In the genomic region with DNA sequence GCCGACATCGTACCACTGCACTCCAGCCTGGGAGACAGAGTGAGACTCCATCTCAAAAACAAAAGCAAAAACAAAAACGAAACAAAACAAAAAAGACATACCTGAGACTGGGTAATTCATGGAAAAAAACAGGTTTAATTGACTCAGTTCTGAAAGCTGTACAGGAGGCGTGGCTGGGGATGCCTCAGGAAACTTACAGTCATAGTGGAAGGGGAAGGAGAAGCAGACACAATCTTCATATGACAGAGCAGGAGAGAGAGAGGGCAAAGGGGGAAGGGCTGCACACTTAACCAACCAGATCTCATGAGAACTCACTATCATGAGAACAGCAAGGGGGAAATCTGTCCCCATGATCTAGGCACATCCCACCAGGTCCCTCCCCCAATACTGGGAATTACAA, we compare ENCODE assay signal across 22 cellular contexts.
DNase-seq lines count a peak whose midpoint lies in the region; ATAC-seq, FAIRE-seq and TF ChIP-seq lines count a peak whose summit lies in the region.
"Had no signal": no experiment of that assay in that cellular context is flagged by ENCODE, and none has a peak within 500 bp of the region (broad histone marks: within the 10 kb centered on the region; RNA-seq: fewer than 3 reads in every experiment).

No MANE protein-coding gene starts in this region.

- BruUV-seq in GM12878 (replicated peaks; lab: Mats Ljungman, UMichigan) = no TSS peak

- H3K9me3 ChIP-seq in GM12878 (replicated peaks; ENCODE audit: control insufficient read depth, insufficient read depth, low read length) = no peaks in the 10 kb centered on the region
- H3K9me3 ChIP-seq in lower lobe of right lung = no peaks in the 10 kb centered on the region
- H3K9me3 ChIP-seq: A549 had no signal

- no peaks in the 10 kb centered on the region for H3K4me1 Mint-ChIP-seq in activated CD8-positive, alpha-beta T cell treated with anti-CD3 and anti-CD28 coated beads for 36 hours (ENCODE audit: low read depth)
- H3K4me1 Mint-ChIP-seq in activated CD8-positive, alpha-beta T cell treated with anti-CD3 and anti-CD28 coated beads, Interleukin-2, amount 10 ng/mL, durations not matched to agents 7 days and 5 days (ENCODE audit: low read depth) = no peaks in the 10 kb centered on the region
- H3K4me1 Mint-ChIP-seq: IgD-negative memory B cell had no signal

- no peak overlapping the region for H3K27ac Mint-ChIP-seq in activated CD8-positive, alpha-beta T cell treated with anti-CD3 and anti-CD28 coated beads for 36 hours
- H3K27ac Mint-ChIP-seq in activated CD8-positive, alpha-beta T cell treated with anti-CD3 and anti-CD28 coated beads, Interleukin-2, amount 10 ng/mL, durations not matched to agents 7 days and 5 days = no peak overlapping the region
- H3K27ac Mint-ChIP-seq: IgD-negative memory B cell had no signal

- peak overlapping the region; percentile 5; the same call in 1 of the 2 replicates for H3K4me2 ChIP-seq in GM12878 (ENCODE audit: control insufficient read depth, insufficient read depth)
- H3K4me2 ChIP-seq: A549 had no signal

- H3K36me3 ChIP-seq in GM06990 (ENCODE audit: control insufficient read depth, insufficient read depth, low read length) (no peaks in the 10 kb centered on the region), GM12878 (ENCODE audit: control insufficient read depth in 2 of 2, insufficient read depth in 2 of 2, low read length in 1 of 2) (no peaks in the 10 kb centered on the region), lower lobe of right lung (no peaks in the 10 kb centered on the region)

- RAD21 ChIA-PET in GM12878 (lab: Charles Lee; ENCODE audit: unreplicated experiment) = no interaction called here

- no peak for TF ChIP-seq CTCF in activated CD8-positive, alpha-beta T cell treated with anti-CD3 and anti-CD28 coated beads for 36 hours (IDR thresholded peaks at IDR 0.05)
- TF ChIP-seq CTCF in GM06990 (IDR thresholded peaks at IDR 0.05; ENCODE audit: insufficient read depth, low read length, poor library complexity, severe bottlenecking) (no peak), GM12878 (IDR thresholded peaks at IDR 0.05 in 2 of 3, conservative IDR thresholded peaks at IDR 0.05 in 1 of 3; ENCODE audit: control insufficient read depth in 2 of 3, extremely low read depth in 1 of 3, insufficient read depth in 1 of 3, low read depth in 3 of 3, low read length in 3 of 3) (no peak), lower lobe of right lung (IDR thresholded peaks at IDR 0.05) (no peak)

- intact Hi-C loops in activated CD8-positive, alpha-beta T cell treated with anti-CD3 and anti-CD28 coated beads for 36 hours (cut with micrococcal nuclease) = no loop called here
- intact Hi-C loops in GM12878 (cut with micrococcal nuclease; ENCODE audit: unreplicated experiment) = no loop called here
- intact Hi-C loops in lower lobe of right lung (cut with DNase I) = no loop called here

- TF ChIP-seq EP300 in GM12878 (IDR thresholded peaks at IDR 0.05; ENCODE audit: borderline replicate concordance in 1 of 2, control insufficient read depth in 1 of 2, low read depth in 2 of 2, low read length in 2 of 2) = no peak

- H3K79me2 ChIP-seq in GM12878 (ENCODE audit: control insufficient read depth, insufficient read depth, low read length) = no peaks in the 10 kb centered on the region

- POLR2A ChIA-PET in activated CD8-positive, alpha-beta T cell treated with anti-CD3 and anti-CD28 coated beads for 36 hours (lab: Charles Lee) = no interaction called here
- POLR2A ChIA-PET in activated CD8-positive, alpha-beta T cell treated with anti-CD3 and anti-CD28 coated beads, Interleukin-2, amount 10 ng/mL, durations not matched to agents 7 days and 5 days (lab: Charles Lee) = no interaction called here
- POLR2A ChIA-PET in GM12878 (lab: Charles Lee) = no interaction called here

- CTCF ChIA-PET in activated CD8-positive, alpha-beta T cell treated with anti-CD3 and anti-CD28 coated beads for 36 hours (lab: Charles Lee) = no interaction called here
- CTCF ChIA-PET in activated CD8-positive, alpha-beta T cell treated with anti-CD3 and anti-CD28 coated beads, Interleukin-2, amount 10 ng/mL, durations not matched to agents 7 days and 5 days (lab: Charles Lee) = no interaction called here
- CTCF ChIA-PET in GM12878 (lab: Yijun Ruan, JAX) = no interaction called here

- no peak overlapping the region for H3K4me3 ChIP-seq in GM06990 (replicated peaks; ENCODE audit: low read depth, low read length)
- H3K4me3 ChIP-seq in GM12878 = no peak overlapping the region
- no peak overlapping the region for H3K4me3 ChIP-seq in lower lobe of right lung
- H3K4me3 ChIP-seq: A549 had no signal

- no peaks in the 10 kb centered on the region for H4K20me1 ChIP-seq in GM12878 (ENCODE audit: control insufficient read depth, insufficient read depth)

- DNase-seq in activated CD8-positive, alpha-beta T cell treated with anti-CD3 and anti-CD28 coated beads for 36 hours = peak; percentile 29
- no peak for DNase-seq in activated CD8-positive, alpha-beta T cell treated with anti-CD3 and anti-CD28 coated beads, Interleukin-2, amount 10 ng/mL, durations not matched to agents 7 days and 5 days
- DNase-seq in GM06990 (ENCODE audit: extremely low read depth, insufficient read length) (peak; percentile 44), GM12878 (ENCODE audit: low read depth, low spot score) (peak; percentile 4), putamen (ENCODE audit: low spot score) (no peak), lower lobe of right lung (no peak), NCI-H2171 (lab: John Stamatoyannopoulos, UW) (no peak)
- DNase-seq: C1 segment of cervical spinal cord; DND-41; MV-4-11; NCI-H1417; NCI-H187 treated with DMSO at 0.1 percent for 48 hours; NCI-H526 treated with DMSO at 0.1 percent for 48 hours; NK-92 treated with Interleukin-12 subunit alpha and Interleukin-12 subunit beta, amount 100 ng/mL, for 24 hours; OCI-M1; SIG-M5 had no signal

- no peak overlapping the region for H2AFZ ChIP-seq in GM12878 (ENCODE audit: control insufficient read depth, low read depth, low read length)

- H3K27ac ChIP-seq in GM12878 (ENCODE audit: control insufficient read depth, insufficient read depth) (no peak overlapping the region), lower lobe of right lung (no peak overlapping the region)
- H3K27ac ChIP-seq: A549 had no signal

- SMC1A ChIA-PET in GM12878 (lab: Charles Lee; ENCODE audit: uncharacterized antibody, unreplicated experiment) = no interaction called here

- no peak overlapping the region for H3K4me3 Mint-ChIP-seq in activated CD8-positive, alpha-beta T cell treated with anti-CD3 and anti-CD28 coated beads for 36 hours
- H3K4me3 Mint-ChIP-seq in activated CD8-positive, alpha-beta T cell treated with anti-CD3 and anti-CD28 coated beads, Interleukin-2, amount 10 ng/mL, durations not matched to agents 7 days and 5 days = no peak overlapping the region
- H3K4me3 Mint-ChIP-seq: IgD-negative memory B cell had no signal

- no peak for TF ChIP-seq POLR2A in GM12878 (IDR thresholded peaks at IDR 0.05; ENCODE audit: low read depth, low read length)

- ATAC-seq in activated CD8-positive, alpha-beta T cell treated with anti-CD3 and anti-CD28 coated beads for 36 hours = peak; percentile 34
- ATAC-seq in activated CD8-positive, alpha-beta T cell treated with anti-CD3 and anti-CD28 coated beads, Interleukin-2, amount 10 ng/mL, durations not matched to agents 7 days and 5 days = no peak
- ATAC-seq in HG02885 (IDR thresholded peaks at IDR 0.05; ENCODE audit: poor library complexity, unreplicated experiment) = peak; percentile 79
- ATAC-seq in GM12878 = peak; percentile 43
- ATAC-seq in lower lobe of right lung = no peak
- ATAC-seq: A549 had no signal

- H3K4me1 ChIP-seq in GM12878 (ENCODE audit: control insufficient read depth, insufficient read depth, low read length) (no peaks in the 10 kb centered on the region), lower lobe of right lung (no peaks in the 10 kb centered on the region)
- H3K4me1 ChIP-seq: A549 had no signal

- no peaks in the 10 kb centered on the region for H3K9me3 Mint-ChIP-seq in activated CD8-positive, alpha-beta T cell treated with anti-CD3 and anti-CD28 coated beads for 36 hours
- H3K9me3 Mint-ChIP-seq in activated CD8-positive, alpha-beta T cell treated with anti-CD3 and anti-CD28 coated beads, Interleukin-2, amount 10 ng/mL, durations not matched to agents 7 days and 5 days (ENCODE audit: insufficient read depth) = no peaks in the 10 kb centered on the region

- FAIRE-seq in GM12878 (lab: Jason Lieb, UNC) = no peak
- FAIRE-seq: A549, G401.6, GM19239, H1 had no signal

- H3K9ac ChIP-seq in GM12878 (ENCODE audit: control insufficient read depth, insufficient read depth, low read length) = no peak overlapping the region

- in situ Hi-C loops in GM12878 (cut with MboI) = no loop called here

- no peaks in the 10 kb centered on the region for H3K36me3 Mint-ChIP-seq in activated CD8-positive, alpha-beta T cell treated with anti-CD3 and anti-CD28 coated beads for 36 hours (ENCODE audit: low read depth)
- no peaks in the 10 kb centered on the region for H3K36me3 Mint-ChIP-seq in activated CD8-positive, alpha-beta T cell treated with anti-CD3 and anti-CD28 coated beads, Interleukin-2, amount 10 ng/mL, durations not matched to agents 7 days and 5 days (ENCODE audit: low read depth)
- H3K36me3 Mint-ChIP-seq: IgD-negative memory B cell had no signal

- 32% methylated on average over 4 of the region's 4 CpGs for WGBS in GM12878 (ENCODE audit: insufficient coverage, insufficient replicate concordance, low lambda C conversion rate, missing lambda C conversion rate)

- TF ChIP-seq RAD21 in GM12878 (IDR thresholded peaks at IDR 0.05; ENCODE audit: insufficient read depth, low read depth, low read length) = no peak

- H3K27me3 ChIP-seq in GM06990 (replicated peaks; ENCODE audit: control insufficient read depth, insufficient read depth, low read length) (no peaks in the 10 kb centered on the region), GM12878 (replicated peaks in 1 of 2; ENCODE audit: control insufficient read depth in 2 of 2, insufficient read depth in 2 of 2, low read length in 1 of 2) (no peaks in the 10 kb centered on the region), lower lobe of right lung (ENCODE audit: low read depth) (no peaks in the 10 kb centered on the region)

- no peaks in the 10 kb centered on the region for H3K27me3 Mint-ChIP-seq in activated CD8-positive, alpha-beta T cell treated with anti-CD3 and anti-CD28 coated beads for 36 hours
- no peaks in the 10 kb centered on the region for H3K27me3 Mint-ChIP-seq in activated CD8-positive, alpha-beta T cell treated with anti-CD3 and anti-CD28 coated beads, Interleukin-2, amount 10 ng/mL, durations not matched to agents 7 days and 5 days (ENCODE audit: low read depth)

TF ChIP-seq in GM12878, 131 proteins besides CTCF, POLR2A, EP300 and RAD21 (continues in another document):
- no peak for TF ChIP-seq GATAD2B (conservative IDR thresholded peaks at IDR 0.05; ENCODE audit: low read depth)

Comparison
In these comparisons a context has a peak if more than half of its experiments do, and no peak if none do; other contexts are left out.
1. ATAC-seq: peak in activated CD8-positive, alpha-beta T cell treated with anti-CD3 and anti-CD28 coated beads for 36 hours (single experiment), HG02885 (single experiment) and GM12878 (single experiment); none in activated CD8-positive, alpha-beta T cell treated with anti-CD3 and anti-CD28 coated beads, Interleukin-2, amount 10 ng/mL, durations not matched to agents 7 days and 5 days (single experiment) and lower lobe of right lung (0 of 2).
2. DNase-seq: peak in activated CD8-positive, alpha-beta T cell treated with anti-CD3 and anti-CD28 coated beads for 36 hours (single experiment), GM06990 (single experiment) and GM12878 (single experiment); none in activated CD8-positive, alpha-beta T cell treated with anti-CD3 and anti-CD28 coated beads, Interleukin-2, amount 10 ng/mL, durations not matched to agents 7 days and 5 days (single experiment), putamen (single experiment), lower lobe of right lung (single experiment) and NCI-H2171 (single experiment).